17 cellular contexts compared by ENCODE assay signal in the genomic region with DNA sequence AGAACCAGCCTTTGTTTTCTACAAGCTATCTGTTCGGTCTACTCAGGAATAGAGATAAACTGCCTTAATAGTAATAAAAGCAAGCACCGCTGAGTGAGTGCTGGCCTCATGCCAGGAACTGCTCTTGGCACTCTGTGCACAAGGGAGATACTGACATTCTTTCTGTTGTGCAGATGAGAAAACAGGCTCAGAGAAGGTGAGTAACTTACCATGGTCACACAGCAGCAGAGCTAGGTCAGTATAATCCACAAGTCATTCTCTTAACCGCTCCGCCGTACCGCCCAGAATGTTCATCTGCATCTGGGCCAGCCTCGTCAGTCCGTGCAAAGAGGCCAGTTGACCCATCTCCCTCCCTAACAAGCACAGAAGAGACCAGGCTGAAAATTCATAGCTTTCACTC. TPM values are rescaled to one million over a fixed set of nuclear protein-coding genes. Genes with fewer than 3 reads are reported as not detected.
A peak's percentile ranks its signal among the peaks of the same experiment; 100 is the strongest.
DNase-seq lines count a peak whose midpoint lies in the region; ATAC-seq and TF ChIP-seq lines count a peak whose summit lies in the region.
"Had no signal": no experiment of that assay in that cellular context is flagged by ENCODE, and none has a peak within 500 bp of the region (broad histone marks: within the 10 kb centered on the region; RNA-seq: fewer than 3 reads in every experiment).

No MANE protein-coding gene starts in this region.

- DNase-seq in BE2C (peak; percentile 72), NAMALWA (ENCODE audit: low spot score) (peak; percentile 19), chondrocyte (ENCODE audit: low spot score) (no peak), lung microvascular endothelial cell (ENCODE audit: low read depth in 2 of 2) (peak; percentile 29 to 86), ureter (ENCODE audit: low spot score) (no peak), GM13977 (ENCODE audit: low spot score) (no peak)
- DNase-seq: activated CD8-positive, alpha-beta memory T cell treated with anti-CD3 and anti-CD28 coated beads for 24 hours; activated naive CD4-positive, alpha-beta T cell treated with anti-CD3 and anti-CD28 coated beads, Interleukin-2, amount 50 U/mL, for 16 hours; cortex of kidney; foreskin melanocyte; islet precursor cell; NCI-H187 treated with DMSO at 0.1 percent for 48 hours; retina; stimulated activated naive CD8-positive, alpha-beta T cell treated with anti-CD3 and anti-CD28 coated beads, Interleukin-15, Interleukin-2, amounts not matched to agents 100 U/mL and 50 U/mL, for 24 hours had no signal

- in situ Hi-C loops in GM13977 (cut with MboI; ENCODE audit: low pct_unique_long_range_greater_than_20kb, low sequenced_read_pairs, unreplicated experiment), result loop anchor here (10.0 kb wide), 1 partner anchor 94 kb away; no protein-coding TSS in a partner anchor

- H3K4me3 ChIP-seq in BE2C (ENCODE audit: low read depth, low read length), result no peak overlapping the region

- TF ChIP-seq CTCF in BE2C (IDR thresholded peaks at IDR 0.05; ENCODE audit: low read depth, low read length), result no peak
- TF ChIP-seq CTCF in chondrocyte (IDR thresholded peaks at IDR 0.05), result no peak
- TF ChIP-seq CTCF in GM13977 (IDR thresholded peaks at IDR 0.05; ENCODE audit: extremely low read depth, insufficient read depth, missing control alignments), result no peak

- H3K27ac Mint-ChIP-seq in chondrocyte (ENCODE audit: unreplicated experiment), result peak overlapping the region; percentile 17

- no peaks in the 10 kb centered on the region for H3K9me3 ChIP-seq in BE2C

- H3K27me3 Mint-ChIP-seq in chondrocyte (ENCODE audit: low read depth), result no peaks in the 10 kb centered on the region

- H3K36me3 Mint-ChIP-seq in chondrocyte (ENCODE audit: low read depth), result peaks cover 21% of the 10 kb centered on the region

- no peak overlapping the region for H3K4me3 Mint-ChIP-seq in chondrocyte (ENCODE audit: unreplicated experiment)

- no peaks in the 10 kb centered on the region for H3K9me3 Mint-ChIP-seq in chondrocyte (ENCODE audit: low read depth)

- H3K27me3 ChIP-seq in BE2C, result no peaks in the 10 kb centered on the region

- H3K4me1 Mint-ChIP-seq in chondrocyte (ENCODE audit: low read depth), result peaks cover 16% of the 10 kb centered on the region

- H3K4me1 ChIP-seq in BE2C, result peaks cover 8% of the 10 kb centered on the region

- peaks cover 42% of the 10 kb centered on the region for H3K36me3 ChIP-seq in BE2C

- no peak for ATAC-seq in HG03025 (IDR thresholded peaks at IDR 0.05; ENCODE audit: low FRiP score, unreplicated experiment)
- ATAC-seq in GM18873 (IDR thresholded peaks at IDR 0.05; ENCODE audit: low FRiP score, unreplicated experiment), result no peak
- ATAC-seq: stimulated activated naive CD8-positive, alpha-beta T cell treated with anti-CD3 and anti-CD28 coated beads, Interleukin-15, Interleukin-2, amounts not matched to agents 100 U/mL and 50 U/mL, for 24 hours had no signal

RNA-seq across cellular contexts. Expression of a gene that starts 27.4 kb away (rescaled TPM):
- not detected for polyA plus RNA-seq in BE2C (2012; ENCODE audit: insufficient read depth, insufficient read length, low read depth)
- not detected in 3 replicates for total RNA-seq in chondrocyte
- not detected in 2 replicates for total RNA-seq in lung microvascular endothelial cell
- not detected for total RNA-seq in ureter
- total RNA-seq: myocyte had no signal

RNA-seq across cellular contexts. Expression of a gene that starts 34.2 kb away (rescaled TPM):
- 52.1 TPM for polyA plus RNA-seq in BE2C (2012; ENCODE audit: insufficient read depth, insufficient read length, low read depth)
- total RNA-seq in chondrocyte (73.6 to 93.7 TPM (median 91.5 TPM) in 3 replicates), lung microvascular endothelial cell (19.8 and 20.4 TPM in 2 replicates), ureter (72.6 TPM)

Comparison
In these comparisons a context has a peak if more than half of its experiments do, and no peak if none do; other contexts are left out.
1. DNase-seq: peak in BE2C (single experiment), NAMALWA (single experiment) and lung microvascular endothelial cell (2 of 2); none in chondrocyte (single experiment), ureter (single experiment) and GM13977 (single experiment).